Comparison of ENCODE assay signal across 8 cellular contexts in genomic region chr14:94770251-94770749, GRCh38. TPM values are rescaled to one million over a fixed set of nuclear protein-coding genes. Genes with fewer than 3 reads are reported as not detected.
A peak's percentile ranks its signal among the peaks of the same experiment; 100 is the strongest.
DNase-seq lines count a peak whose midpoint lies in the region; ATAC-seq and TF ChIP-seq lines count a peak whose summit lies in the region.

No MANE protein-coding gene starts in this region.

- no peak for TF ChIP-seq CTCF in BE2C (IDR thresholded peaks at IDR 0.05; ENCODE audit: low read depth, low read length)
- no peak for TF ChIP-seq CTCF in neural progenitor cell (IDR thresholded peaks at IDR 0.05)

- H3K9me3 ChIP-seq in BE2C = no peaks in the 10 kb centered on the region
- no peaks in the 10 kb centered on the region for H3K9me3 ChIP-seq in KOPT-K1 (ENCODE audit: insufficient read depth, low read length, poor library complexity, severe bottlenecking)
- no peaks in the 10 kb centered on the region for H3K9me3 ChIP-seq in neural progenitor cell (ENCODE audit: low read depth)

- peaks cover 19% of the 10 kb centered on the region for H3K36me3 Mint-ChIP-seq in effector memory CD8-positive, alpha-beta T cell (ENCODE audit: insufficient read depth)
- H3K36me3 Mint-ChIP-seq in neural progenitor cell = no peaks in the 10 kb centered on the region

- H3K27me3 ChIP-seq in BE2C = peaks cover 95% of the 10 kb centered on the region
- peaks cover 100% of the 10 kb centered on the region for H3K27me3 ChIP-seq in neural progenitor cell

- H2AFZ ChIP-seq in neural progenitor cell (replicated peaks) = no peak overlapping the region

- peaks cover 92% of the 10 kb centered on the region for H3F3A ChIP-seq in neural progenitor cell (ENCODE audit: low read depth)

- no peaks in the 10 kb centered on the region for H3K9me3 Mint-ChIP-seq in effector memory CD8-positive, alpha-beta T cell
- no peaks in the 10 kb centered on the region for H3K9me3 Mint-ChIP-seq in neural progenitor cell

- H3K9ac ChIP-seq in neural progenitor cell = no peak overlapping the region

- H3K79me2 ChIP-seq in neural progenitor cell (ENCODE audit: low read depth) = no peaks in the 10 kb centered on the region

- H3K36me3 ChIP-seq in BE2C = no peaks in the 10 kb centered on the region
- peaks cover 7% of the 10 kb centered on the region; the same call in 1 of the 2 replicates for H3K36me3 ChIP-seq in KOPT-K1 (ENCODE audit: insufficient read depth, low read length)
- H3K36me3 ChIP-seq in neural progenitor cell = no peaks in the 10 kb centered on the region

- DNase-seq in BE2C (no peak), neural progenitor cell (ENCODE audit: low spot score) (peak; percentile 94), inferior parietal cortex (ENCODE audit: extremely low spot score) (no peak)
- no peak for DNase-seq in effector memory CD8-positive, alpha-beta T cell

- peak overlapping the region; percentile 64 to 75 for H3K4me3 Mint-ChIP-seq in effector memory CD8-positive, alpha-beta T cell
- peak overlapping the region; percentile 81 for H3K4me3 Mint-ChIP-seq in neural progenitor cell

- H3K4me1 ChIP-seq in BE2C (no peaks in the 10 kb centered on the region), neural progenitor cell (peaks cover 77% of the 10 kb centered on the region)

- H3K4me2 ChIP-seq in neural progenitor cell = peak overlapping the region; percentile 90

- peak overlapping the region; percentile 55 for H3K27ac ChIP-seq in KOPT-K1 (ENCODE audit: low read depth, low read length, poor library complexity, severe bottlenecking)
- H3K27ac ChIP-seq in neural progenitor cell = no peak overlapping the region

- H4K20me1 ChIP-seq in neural progenitor cell (ENCODE audit: low read depth) = peaks cover 78% of the 10 kb centered on the region

- H3K4me1 Mint-ChIP-seq in effector memory CD8-positive, alpha-beta T cell (ENCODE audit: low read depth in 2 of 2) = peaks cover 8 to 14% of the 10 kb centered on the region in 2 donors
- H3K4me1 Mint-ChIP-seq in neural progenitor cell = peaks cover 49% of the 10 kb centered on the region

- H3K27me3 Mint-ChIP-seq in effector memory CD8-positive, alpha-beta T cell = peaks cover 83 to 94% of the 10 kb centered on the region in 2 donors
- peaks cover 86% of the 10 kb centered on the region for H3K27me3 Mint-ChIP-seq in neural progenitor cell (ENCODE audit: insufficient read depth, low read depth)

- H3K27ac Mint-ChIP-seq in effector memory CD8-positive, alpha-beta T cell = no peak overlapping the region
- no peak overlapping the region for H3K27ac Mint-ChIP-seq in neural progenitor cell

- ATAC-seq in effector memory CD8-positive, alpha-beta T cell (replicated peaks) = no peak
- ATAC-seq in GM18870 (IDR thresholded peaks at IDR 0.05; ENCODE audit: unreplicated experiment) = no peak
- no peak for ATAC-seq in GM21447 (IDR thresholded peaks at IDR 0.05; ENCODE audit: unreplicated experiment)
- ATAC-seq in GM21576 (IDR thresholded peaks at IDR 0.05; ENCODE audit: unreplicated experiment) = no peak

- H3K4me3 ChIP-seq in BE2C (ENCODE audit: low read depth, low read length) (peak overlapping the region; percentile 46), neural progenitor cell (peak overlapping the region; percentile 56)

RNA-seq across cellular contexts. Expression of gene GSC, which starts 0.4 kb away (rescaled TPM):
- not detected for polyA plus RNA-seq in BE2C (2012; ENCODE audit: insufficient read depth, insufficient read length, low read depth)
- total RNA-seq in neural progenitor cell (ENCODE audit: low replicate concordance) = 1.1 and 2.8 TPM in 2 replicates
